Comparison of ENCODE assay signal across 20 cellular contexts in the genomic region with DNA sequence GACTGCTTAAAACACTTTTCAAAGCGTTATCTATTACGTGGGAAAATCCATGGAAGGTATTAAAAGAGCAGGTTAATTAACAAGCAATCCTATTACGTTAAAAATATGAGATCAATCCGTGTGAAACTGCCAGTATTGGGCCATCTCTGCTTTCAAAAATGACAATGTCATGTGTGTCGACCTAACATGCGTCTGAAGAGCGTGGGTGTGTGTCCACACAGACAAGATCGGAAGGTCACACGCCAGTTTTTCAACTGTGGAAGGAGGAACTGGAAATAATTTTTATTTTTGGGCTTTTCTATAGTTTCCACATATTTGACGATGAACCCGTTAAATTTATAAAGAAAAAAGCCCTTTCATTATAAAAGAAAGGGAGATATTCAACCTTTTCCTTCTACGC. TPM values are rescaled to one million over a fixed set of nuclear protein-coding genes. Genes with fewer than 3 reads are reported as not detected.
DNase-seq lines count a peak whose midpoint lies in the region; ATAC-seq and TF ChIP-seq lines count a peak whose summit lies in the region.
"Had no signal": no experiment of that assay in that cellular context is flagged by ENCODE, and none has a peak within 500 bp of the region (broad histone marks: within the 10 kb centered on the region; RNA-seq: fewer than 3 reads in every experiment).

No MANE protein-coding gene starts in this region.

- BruUV-seq in PC-3 (replicated peaks; lab: Mats Ljungman, UMichigan): no TSS peak

- intact Hi-C loops in natural killer cell (cut with micrococcal nuclease): no loop called here
- intact Hi-C loops in PC-3 (cut with micrococcal nuclease): loop anchor here (5.0 kb wide), 1 partner anchor 92 kb away; no protein-coding TSS in a partner anchor

- CTCF ChIA-PET in PC-3 (lab: Charles Lee): no interaction called here

- peaks cover 19 to 40% of the 10 kb centered on the region in 2 donors for H3K4me1 Mint-ChIP-seq in natural killer cell
- peaks cover 15 to 21% of the 10 kb centered on the region in 2 donors for H3K4me1 Mint-ChIP-seq in natural killer cell treated with Interleukin-12 subunit alpha and Interleukin-12 subunit beta and Interleukin-15 and Interleukin-18, amount 100 ng/mL, for 72 hours (ENCODE audit: low read depth in 2 of 2)
- peaks cover 50% of the 10 kb centered on the region for H3K4me1 Mint-ChIP-seq in glutamatergic neuron (ENCODE audit: low read depth, unreplicated experiment)
- peaks cover 38% of the 10 kb centered on the region for H3K4me1 Mint-ChIP-seq in stimulated activated effector memory CD8-positive, alpha-beta T cell treated with anti-CD3 and anti-CD28 coated beads, Interleukin-12 subunit alpha, Interleukin-12 subunit beta, amount 100 ng/mL, for 72 hours
- peaks cover 37% of the 10 kb centered on the region for H3K4me1 Mint-ChIP-seq in chondrocyte (ENCODE audit: low read depth)

- H3K27ac Mint-ChIP-seq in natural killer cell (no peak overlapping the region), glutamatergic neuron (ENCODE audit: unreplicated experiment) (peak overlapping the region; percentile 78), chondrocyte (ENCODE audit: unreplicated experiment) (no peak overlapping the region)
- H3K27ac Mint-ChIP-seq in natural killer cell treated with Interleukin-12 subunit alpha and Interleukin-12 subunit beta and Interleukin-15 and Interleukin-18, amount 100 ng/mL, for 72 hours: no peak overlapping the region
- peak overlapping the region; percentile 93 for H3K27ac Mint-ChIP-seq in stimulated activated effector memory CD8-positive, alpha-beta T cell treated with anti-CD3 and anti-CD28 coated beads, Interleukin-12 subunit alpha, Interleukin-12 subunit beta, amount 100 ng/mL, for 72 hours
- H3K27ac Mint-ChIP-seq: B cell, GM23338 had no signal

- H2AFZ ChIP-seq in PC-3 (ENCODE audit: low read length): no peak overlapping the region
- H2AFZ ChIP-seq: GM23338 had no signal

- H3K27ac ChIP-seq in WERI-Rb-1 (peak overlapping the region; percentile 89), PC-3 (ENCODE audit: low read length) (no peak overlapping the region)
- H3K27ac ChIP-seq: 22Rv1 had no signal

- no peaks in the 10 kb centered on the region for H3F3A ChIP-seq in PC-3 (ENCODE audit: low read length, unreplicated experiment)

- H3K9me3 ChIP-seq in WERI-Rb-1 (ENCODE audit: severe bottlenecking): no peaks in the 10 kb centered on the region
- H3K9me3 ChIP-seq in PC-3 (ENCODE audit: low read length): no peaks in the 10 kb centered on the region
- H3K9me3 ChIP-seq: BLaER1 treated with 17β-estradiol and CSF1 and Interleukin-3, amounts not matched to agents 10 nM and 100 nM; HAP-1 had no signal

- H3K4me1 ChIP-seq in PC-3 (ENCODE audit: insufficient read depth, low read length): peaks cover 38% of the 10 kb centered on the region
- H3K4me1 ChIP-seq: HAP-1 had no signal

- no peaks in the 10 kb centered on the region for H3K9me3 Mint-ChIP-seq in natural killer cell
- no peaks in the 10 kb centered on the region for H3K9me3 Mint-ChIP-seq in natural killer cell treated with Interleukin-12 subunit alpha and Interleukin-12 subunit beta and Interleukin-15 and Interleukin-18, amount 100 ng/mL, for 72 hours
- H3K9me3 Mint-ChIP-seq in glutamatergic neuron (ENCODE audit: unreplicated experiment): peaks cover 34% of the 10 kb centered on the region
- H3K9me3 Mint-ChIP-seq in stimulated activated effector memory CD8-positive, alpha-beta T cell treated with anti-CD3 and anti-CD28 coated beads, Interleukin-12 subunit alpha, Interleukin-12 subunit beta, amount 100 ng/mL, for 72 hours: no peaks in the 10 kb centered on the region
- H3K9me3 Mint-ChIP-seq in chondrocyte (ENCODE audit: low read depth): no peaks in the 10 kb centered on the region
- H3K9me3 Mint-ChIP-seq: CD14-positive monocyte; CD4-positive, alpha-beta memory T cell; GM23338 had no signal

- H3K4me3 Mint-ChIP-seq in natural killer cell (peak overlapping the region; percentile 28), glutamatergic neuron (ENCODE audit: unreplicated experiment) (peak overlapping the region; percentile 61), chondrocyte (ENCODE audit: unreplicated experiment) (no peak overlapping the region)
- H3K4me3 Mint-ChIP-seq in natural killer cell treated with Interleukin-12 subunit alpha and Interleukin-12 subunit beta and Interleukin-15 and Interleukin-18, amount 100 ng/mL, for 72 hours: no peak overlapping the region
- H3K4me3 Mint-ChIP-seq in stimulated activated effector memory CD8-positive, alpha-beta T cell treated with anti-CD3 and anti-CD28 coated beads, Interleukin-12 subunit alpha, Interleukin-12 subunit beta, amount 100 ng/mL, for 72 hours: no peak overlapping the region
- H3K4me3 Mint-ChIP-seq: B cell, CD14-positive monocyte, GM23338 had no signal

- no peaks in the 10 kb centered on the region for H3K27me3 Mint-ChIP-seq in natural killer cell (ENCODE audit: low read depth in 2 of 2)
- no peaks in the 10 kb centered on the region for H3K27me3 Mint-ChIP-seq in natural killer cell treated with Interleukin-12 subunit alpha and Interleukin-12 subunit beta and Interleukin-15 and Interleukin-18, amount 100 ng/mL, for 72 hours
- H3K27me3 Mint-ChIP-seq in glutamatergic neuron (ENCODE audit: unreplicated experiment): peaks cover 19% of the 10 kb centered on the region
- no peaks in the 10 kb centered on the region for H3K27me3 Mint-ChIP-seq in chondrocyte (ENCODE audit: low read depth)
- H3K27me3 Mint-ChIP-seq: B cell; CD4-positive, alpha-beta memory T cell had no signal

- H3K4me3 ChIP-seq in WERI-Rb-1 (ENCODE audit: low read depth, low read length) (peak overlapping the region; percentile 0; the same call in 1 of the 2 replicates), PC-3 (ENCODE audit: low read length) (no peak overlapping the region)
- H3K4me3 ChIP-seq: BLaER1 treated with 17β-estradiol and CSF1 and Interleukin-3, amounts not matched to agents 10 nM and 100 nM; GM23338; HAP-1 had no signal

- H3K9me2 ChIP-seq in PC-3 (replicated peaks; ENCODE audit: low read length): no peaks in the 10 kb centered on the region

- H3K9ac ChIP-seq in PC-3 (ENCODE audit: low read length): no peak overlapping the region
- H3K9ac ChIP-seq: BLaER1 treated with 17β-estradiol and CSF1 and Interleukin-3, amounts not matched to agents 10 nM and 100 nM had no signal

- POLR2A ChIA-PET in PC-3 (lab: Charles Lee; ENCODE audit: unreplicated experiment): no interaction called here

- H3K36me3 Mint-ChIP-seq in natural killer cell (no peaks in the 10 kb centered on the region), glutamatergic neuron (ENCODE audit: unreplicated experiment) (no peaks in the 10 kb centered on the region), chondrocyte (ENCODE audit: low read depth) (peaks cover 5% of the 10 kb centered on the region)
- H3K36me3 Mint-ChIP-seq in natural killer cell treated with Interleukin-12 subunit alpha and Interleukin-12 subunit beta and Interleukin-15 and Interleukin-18, amount 100 ng/mL, for 72 hours: no peaks in the 10 kb centered on the region
- H3K36me3 Mint-ChIP-seq in stimulated activated effector memory CD8-positive, alpha-beta T cell treated with anti-CD3 and anti-CD28 coated beads, Interleukin-12 subunit alpha, Interleukin-12 subunit beta, amount 100 ng/mL, for 72 hours: peaks cover 65% of the 10 kb centered on the region

- peaks cover 54% of the 10 kb centered on the region for H3K79me2 ChIP-seq in PC-3 (ENCODE audit: low read length)

- no peaks in the 10 kb centered on the region for H4K20me1 ChIP-seq in PC-3 (ENCODE audit: low read length)

- no peak overlapping the region for H3K4me2 ChIP-seq in PC-3 (ENCODE audit: low read length)
- H3K4me2 ChIP-seq: BLaER1 treated with 17β-estradiol and CSF1 and Interleukin-3, amounts not matched to agents 10 nM and 100 nM; GM23338 had no signal

- TF ChIP-seq CTCF in natural killer cell (IDR thresholded peaks at IDR 0.05): no peak
- no peak for TF ChIP-seq CTCF in WERI-Rb-1 (IDR thresholded peaks at IDR 0.05; ENCODE audit: low read depth, low read length)
- TF ChIP-seq CTCF in glutamatergic neuron (IDR thresholded peaks at IDR 0.05; ENCODE audit: partially characterized antibody, unreplicated experiment): no peak
- no peak for TF ChIP-seq CTCF in chondrocyte (IDR thresholded peaks at IDR 0.05)
- no peak for TF ChIP-seq CTCF in PC-3 (conservative IDR thresholded peaks at IDR 0.05; ENCODE audit: low read depth, low read length)

- no peak for ATAC-seq in natural killer cell
- ATAC-seq in natural killer cell treated with Interleukin-12 subunit alpha and Interleukin-12 subunit beta and Interleukin-15 and Interleukin-18, amount 100 ng/mL, for 72 hours: no peak
- no peak for ATAC-seq in stimulated activated effector memory CD8-positive, alpha-beta T cell treated with anti-CD3 and anti-CD28 coated beads, Interleukin-12 subunit alpha, Interleukin-12 subunit beta, amount 100 ng/mL, for 72 hours
- ATAC-seq in HG03342 (IDR thresholded peaks at IDR 0.05; ENCODE audit: unreplicated experiment): no peak
- no peak for ATAC-seq in PC-3
- ATAC-seq: GM23338 had no signal

- H3K27me3 ChIP-seq in WERI-Rb-1 (ENCODE audit: insufficient read depth, low read depth, severe bottlenecking): no peaks in the 10 kb centered on the region
- no peaks in the 10 kb centered on the region for H3K27me3 ChIP-seq in PC-3 (ENCODE audit: low read length)
- H3K27me3 ChIP-seq: BLaER1 treated with 17β-estradiol and CSF1 and Interleukin-3, amounts not matched to agents 10 nM and 100 nM had no signal

- H3K36me3 ChIP-seq in WERI-Rb-1: peaks cover 19% of the 10 kb centered on the region
- peaks cover 15% of the 10 kb centered on the region; the same call in 1 of the 2 replicates for H3K36me3 ChIP-seq in PC-3 (ENCODE audit: low read depth, low read length)
- H3K36me3 ChIP-seq: HAP-1 had no signal

- DNase-seq in natural killer cell (no peak), WERI-Rb-1 (no peak), glutamatergic neuron (no peak), chondrocyte (ENCODE audit: low spot score) (no peak), PC-3 (no peak)
- no peak for DNase-seq in natural killer cell treated with Interleukin-12 subunit alpha and Interleukin-12 subunit beta and Interleukin-15 and Interleukin-18, amount 100 ng/mL, for 72 hours (ENCODE audit: low spot score)
- no peak for DNase-seq in stimulated activated effector memory CD8-positive, alpha-beta T cell treated with anti-CD3 and anti-CD28 coated beads, Interleukin-12 subunit alpha, Interleukin-12 subunit beta, amount 100 ng/mL, for 72 hours (ENCODE audit: low spot score in 2 of 2)
- DNase-seq: Calu3, COR-L47, DMS53, DMS79 treated with DMSO at 0.1 percent for 48 hours, GF-D8 had no signal

RNA-seq across cellular contexts. Expression of gene ALDH4A1, which starts 17.6 kb away (rescaled TPM):
- total RNA-seq in natural killer cell: 1 to 10 TPM; 3.4 to 4.1 (median 3.7) TPM
- total RNA-seq in natural killer cell treated with Interleukin-12 subunit alpha and Interleukin-12 subunit beta and Interleukin-15 and Interleukin-18, amount 100 ng/mL, for 72 hours: 1 to 10 TPM; 4.4 to 5.7 TPM
- 28.9 TPM for total RNA-seq in glutamatergic neuron (ENCODE audit: unreplicated experiment)
- total RNA-seq in chondrocyte: 9.3 to 15.0 TPM (median 14.2 TPM) in 3 replicates
- 18.1 and 24.9 TPM in 2 replicates for total RNA-seq in PC-3 (2014; rRNA removed)

RNA-seq across cellular contexts. Expression of gene IFFO2, which starts 36.5 kb away (rescaled TPM):
- total RNA-seq in natural killer cell: 100 to 1,000 TPM in 1 of 3 donors, 10 to 100 TPM in 2; 52.4 to 105 (median 66.5) TPM
- 10 to 100 TPM; 23.5 to 44.2 TPM for total RNA-seq in natural killer cell treated with Interleukin-12 subunit alpha and Interleukin-12 subunit beta and Interleukin-15 and Interleukin-18, amount 100 ng/mL, for 72 hours
- total RNA-seq in glutamatergic neuron (ENCODE audit: unreplicated experiment): 107 TPM
- 13.9 to 18.9 TPM (median 18.8 TPM) in 3 replicates for total RNA-seq in chondrocyte
- total RNA-seq in PC-3 (2014; rRNA removed): 30.7 and 55.2 TPM in 2 replicates

Comparison
In these comparisons a context has a peak if more than half of its experiments do, and no peak if none do; other contexts are left out.
1. H3K4me3 Mint-ChIP-seq: peak in natural killer cell (single experiment) and glutamatergic neuron (single experiment); none in natural killer cell treated with Interleukin-12 subunit alpha and Interleukin-12 subunit beta and Interleukin-15 and Interleukin-18, amount 100 ng/mL, for 72 hours (single experiment), stimulated activated effector memory CD8-positive, alpha-beta T cell treated with anti-CD3 and anti-CD28 coated beads, Interleukin-12 subunit alpha, Interleukin-12 subunit beta, amount 100 ng/mL, for 72 hours (single experiment) and chondrocyte (single experiment).
2. H3K27ac Mint-ChIP-seq: peak in glutamatergic neuron (single experiment) and stimulated activated effector memory CD8-positive, alpha-beta T cell treated with anti-CD3 and anti-CD28 coated beads, Interleukin-12 subunit alpha, Interleukin-12 subunit beta, amount 100 ng/mL, for 72 hours (single experiment); none in natural killer cell (0 of 2), natural killer cell treated with Interleukin-12 subunit alpha and Interleukin-12 subunit beta and Interleukin-15 and Interleukin-18, amount 100 ng/mL, for 72 hours (0 of 2) and chondrocyte (single experiment).